Comparison of ENCODE assay signal across 23 cellular contexts in the genomic region with DNA sequence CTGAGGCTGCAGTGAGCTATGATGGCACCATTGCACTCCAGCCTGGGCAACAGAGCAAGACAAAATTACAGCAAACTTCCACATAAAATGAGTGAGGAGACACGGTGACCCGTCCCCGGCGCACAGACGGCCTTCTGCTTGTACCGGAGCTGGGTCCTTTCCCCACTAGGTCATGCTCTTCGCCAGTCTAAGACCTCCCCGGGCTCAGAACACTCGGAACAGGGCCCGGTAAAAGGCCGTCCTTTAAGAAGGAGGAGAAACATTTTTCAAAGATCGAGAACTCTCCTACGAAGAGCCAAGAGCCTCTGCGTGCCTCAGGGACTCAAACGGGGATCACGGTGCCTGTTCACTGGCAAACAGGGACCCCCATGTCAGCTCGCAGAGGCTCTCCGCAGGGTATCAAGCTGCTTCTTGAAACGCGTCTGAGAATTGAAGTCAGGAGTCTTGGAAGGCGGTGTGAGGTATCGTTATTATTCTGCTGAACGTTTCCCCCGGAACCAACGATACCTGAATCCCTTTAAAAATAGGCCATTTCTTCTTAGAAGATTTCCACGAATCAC. TPM values are rescaled to one million over a fixed set of nuclear protein-coding genes. Genes with fewer than 3 reads are reported as not detected.
"Had no signal": no experiment of that assay in that cellular context is flagged by ENCODE, and none has a peak within 500 bp of the region (broad histone marks: within the 10 kb centered on the region; RNA-seq: fewer than 3 reads in every experiment).

No MANE protein-coding gene starts in this region.

- ATAC-seq: activated T-cell treated with anti-CD3 and anti-CD28 coated beads, Interleukin-2, amount 50 U/mL, for 72 hours; body of pancreas; foreskin keratinocyte; left lobe of liver; psoas muscle; right cardiac atrium had no signal

- H3K4me1 Mint-ChIP-seq: endodermal cell had no signal

- H3K4me3 ChIP-seq: body of pancreas, dorsolateral prefrontal cortex, neural progenitor cell, psoas muscle, thoracic aorta had no signal

- H3K27me3 Mint-ChIP-seq: activated naive CD8-positive, alpha-beta T cell treated with anti-CD3 and anti-CD28 coated beads, Interleukin-2, amount 10 ng/mL, durations not matched to agents 7 days and 5 days had no signal

- H3K27me3 ChIP-seq: body of pancreas, foreskin keratinocyte, neural progenitor cell had no signal

- H3K9me3 Mint-ChIP-seq: activated naive CD8-positive, alpha-beta T cell treated with anti-CD3 and anti-CD28 coated beads, Interleukin-2, amount 10 ng/mL, durations not matched to agents 7 days and 5 days; activated T-cell treated with anti-CD3 and anti-CD28 coated beads, Interleukin-2, amount 50 U/mL, for 72 hours; endodermal cell had no signal

- DNase-seq: activated CD8-positive, alpha-beta memory T cell treated with anti-CD3 and anti-CD28 coated beads, Interleukin-2, amount 50 U/mL, for 4 hours; activated gamma-delta T cell; activated naive CD8-positive, alpha-beta T cell treated with anti-CD3 and anti-CD28 coated beads, Interleukin-2, amount 10 ng/mL, durations not matched to agents 7 days and 5 days; activated T-cell treated with anti-CD3 and anti-CD28 coated beads, Interleukin-2, amount 50 U/mL, for 72 hours; body of pancreas; caudate nucleus; dorsolateral prefrontal cortex; endodermal cell; foreskin keratinocyte; hypothalamus; kidney; midbrain; psoas muscle; right cardiac atrium; stimulated activated CD4-positive, alpha-beta T cell treated with anti-CD3 and anti-CD28 coated beads, Interleukin-2, amount 100 ng/mL, for 24 hours; T-helper 1 cell; T1000 had no signal

- H3K9me3 ChIP-seq: body of pancreas, psoas muscle, thoracic aorta had no signal

- H3K27ac ChIP-seq: body of pancreas, dorsolateral prefrontal cortex, epithelial cell of prostate, foreskin keratinocyte, neural progenitor cell, psoas muscle, thoracic aorta, VCaP had no signal

- H3K4me1 ChIP-seq: body of pancreas, foreskin keratinocyte, psoas muscle had no signal

- H3K27ac Mint-ChIP-seq: activated naive CD8-positive, alpha-beta T cell treated with anti-CD3 and anti-CD28 coated beads, Interleukin-2, amount 10 ng/mL, durations not matched to agents 7 days and 5 days; activated T-cell treated with anti-CD3 and anti-CD28 coated beads, Interleukin-2, amount 50 U/mL, for 72 hours; endodermal cell; neural progenitor cell had no signal

- H3K36me3 ChIP-seq: neural progenitor cell, thoracic aorta had no signal

- H3K4me3 Mint-ChIP-seq: activated naive CD8-positive, alpha-beta T cell treated with anti-CD3 and anti-CD28 coated beads, Interleukin-2, amount 10 ng/mL, durations not matched to agents 7 days and 5 days; activated T-cell treated with anti-CD3 and anti-CD28 coated beads, Interleukin-2, amount 50 U/mL, for 72 hours; endodermal cell; neural progenitor cell had no signal

RNA-seq across cellular contexts. Expression of a gene that starts 9.0 kb away (rescaled TPM):
- total RNA-seq: fibroblast of lung had no signal
